In the genomic region with DNA sequence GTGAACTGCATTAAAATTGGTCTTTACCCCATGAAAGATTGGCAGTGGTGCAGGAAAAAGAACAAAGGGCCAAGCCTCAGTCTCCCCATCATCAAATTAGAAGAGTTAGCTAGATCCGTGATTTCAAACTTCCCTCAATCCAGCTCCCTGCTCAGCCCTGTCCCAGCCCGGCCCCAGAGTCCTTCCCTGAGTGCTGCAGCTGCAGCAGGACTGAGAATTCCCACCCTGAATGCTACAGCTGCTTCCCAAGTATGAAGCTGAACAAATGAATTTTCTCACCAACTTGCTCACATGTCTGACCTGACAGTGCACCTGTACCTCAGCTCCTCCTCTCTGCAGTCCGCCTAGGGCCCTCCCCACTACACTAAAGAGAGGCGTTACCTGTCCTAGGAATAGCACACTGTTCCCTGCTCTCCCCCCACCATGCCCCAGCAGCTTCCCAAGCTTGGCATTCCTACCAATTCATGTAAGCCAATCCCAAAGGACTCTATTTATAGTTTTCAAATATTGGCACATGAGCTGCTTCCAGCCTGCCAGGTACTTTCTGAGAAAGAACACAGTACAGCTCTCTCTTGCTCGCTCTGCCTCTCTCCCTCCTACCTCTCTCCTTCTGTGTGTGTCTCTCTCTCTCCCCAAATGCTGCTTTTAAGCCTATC, we compare ENCODE assay signal across 19 cellular contexts.
DNase-seq lines count a peak whose midpoint lies in the region; ATAC-seq and TF ChIP-seq lines count a peak whose summit lies in the region.
"Had no signal": no experiment of that assay in that cellular context is flagged by ENCODE, and none has a peak within 500 bp of the region (broad histone marks: within the 10 kb centered on the region; RNA-seq: fewer than 3 reads in every experiment).

No MANE protein-coding gene starts in this region.

- H3K9me3 ChIP-seq in left ventricle myocardium inferior (replicated peaks) (no peaks in the 10 kb centered on the region), sigmoid colon (no peaks in the 10 kb centered on the region)
- H3K9me3 ChIP-seq: SJCRH30 had no signal

- DNase-seq in COLO668 (lab: John Stamatoyannopoulos, UW; ENCODE audit: unreplicated experiment) = peak; percentile 43
- peak; percentile 15 for DNase-seq in NCI-H446 treated with DMSO at 0.1 percent for 48 hours (lab: John Stamatoyannopoulos, UW)
- peak; percentile 52 for DNase-seq in left ventricle myocardium inferior
- DNase-seq in sigmoid colon = no peak
- no peak for DNase-seq in activated CD4-positive, alpha-beta T cell treated with anti-CD3 and anti-CD28 coated beads, Interleukin-2, amount 50 U/mL, for 1 hour
- no peak for DNase-seq in NCI-H1105 (lab: John Stamatoyannopoulos, UW)
- DNase-seq: activated CD4-positive, alpha-beta T cell treated with anti-CD3 and anti-CD28 coated beads, Interleukin-2, amount 10 ng/mL, durations not matched to agents 24 days and 14 days; activated naive CD8-positive, alpha-beta T cell treated with anti-CD3 and anti-CD28 coated beads, Interleukin-2, amount 10 ng/mL, durations not matched to agents 7 days and 5 days; central memory CD4-positive, alpha-beta T cell; HCEC 1CT; MG63; NCI-H2107; nucleus accumbens; stimulated activated naive CD4-positive, alpha-beta T cell; T-helper 9 cell had no signal

- TF ChIP-seq EP300 in sigmoid colon (IDR thresholded peaks at IDR 0.05) = no peak

- intact Hi-C loops in left ventricle myocardium inferior (cut with micrococcal nuclease) = loop anchor here (5.0 kb wide), 1 partner anchor 1264 kb away; no protein-coding TSS in a partner anchor
- intact Hi-C loops in sigmoid colon (cut with DNase I) = loop anchor here (2.0 to 5.0 kb wide), 2 partner anchors 73 to 89 kb away; no protein-coding TSS in a partner anchor

- TF ChIP-seq POLR2A in sigmoid colon (IDR thresholded peaks at IDR 0.05) = no peak

- H3K4me3 ChIP-seq in left ventricle myocardium inferior (peak overlapping the region; percentile 33), sigmoid colon (no peak overlapping the region)
- H3K4me3 ChIP-seq: MG63, SJCRH30, smooth muscle cell had no signal

- peak overlapping the region; percentile 78 for H3K27ac ChIP-seq in left ventricle myocardium inferior (replicated peaks)
- H3K27ac ChIP-seq in sigmoid colon = peak overlapping the region in 3 of 4 donors; percentile 0 to 71 (median 12)
- H3K27ac ChIP-seq: SJCRH30 had no signal

- ATAC-seq in GM21737 (IDR thresholded peaks at IDR 0.05; ENCODE audit: unreplicated experiment) (no peak), HG03095 (IDR thresholded peaks at IDR 0.05; ENCODE audit: unreplicated experiment) (no peak)

- H3K4me1 ChIP-seq in left ventricle myocardium inferior (peaks cover 63% of the 10 kb centered on the region), sigmoid colon (peaks cover 0 to 67% (median 64%) of the 10 kb centered on the region in 4 donors)

- H3K27me3 ChIP-seq in left ventricle myocardium inferior (ENCODE audit: low read depth) (no peaks in the 10 kb centered on the region), sigmoid colon (no peaks in the 10 kb centered on the region)
- H3K27me3 ChIP-seq: MG63, SJCRH30 had no signal

- H3K36me3 ChIP-seq in left ventricle myocardium inferior (no peaks in the 10 kb centered on the region), sigmoid colon (no peaks in the 10 kb centered on the region)
- H3K36me3 ChIP-seq: MG63, SJCRH30 had no signal

- TF ChIP-seq CTCF in left ventricle myocardium inferior (IDR thresholded peaks at IDR 0.05; ENCODE audit: borderline replicate concordance) (no peak), sigmoid colon (IDR thresholded peaks at IDR 0.05) (no peak)

- 26 to 59% methylated on average over 5 of the region's 5 CpGs for WGBS in sigmoid colon, 2 donors

Comparison
In these comparisons a context has a peak if more than half of its experiments do, and no peak if none do; other contexts are left out.
1. DNase-seq: peak in COLO668 (single experiment), NCI-H446 treated with DMSO at 0.1 percent for 48 hours (single experiment) and left ventricle myocardium inferior (single experiment); none in sigmoid colon (single experiment), activated CD4-positive, alpha-beta T cell treated with anti-CD3 and anti-CD28 coated beads, Interleukin-2, amount 50 U/mL, for 1 hour (single experiment) and NCI-H1105 (single experiment).